Comparison of ENCODE assay signal across 12 cellular contexts in genomic region chr13:111161601-111162600, GRCh38. TPM values are rescaled to one million over a fixed set of nuclear protein-coding genes. Genes with fewer than 3 reads are reported as not detected.
A peak's percentile ranks its signal among the peaks of the same experiment; 100 is the strongest.
DNase-seq lines count a peak whose midpoint lies in the region; ATAC-seq, FAIRE-seq and TF ChIP-seq lines count a peak whose summit lies in the region.
"Had no signal": no experiment of that assay in that cellular context is flagged by ENCODE, and none has a peak within 500 bp of the region (broad histone marks: within the 10 kb centered on the region; RNA-seq: fewer than 3 reads in every experiment).

No MANE protein-coding gene starts in this region.

- H3K4me1 ChIP-seq in CD4-positive, CD25-positive, alpha-beta regulatory T cell (ENCODE audit: control insufficient read depth, insufficient read depth, low read length, poor library complexity, severe bottlenecking), result peaks cover 5% of the 10 kb centered on the region
- H3K4me1 ChIP-seq in body of pancreas, result peaks cover 36% of the 10 kb centered on the region

- peaks cover 37% of the 10 kb centered on the region for H3K36me3 Mint-ChIP-seq in CD4-positive, CD25-positive, alpha-beta regulatory T cell
- peaks cover 41% of the 10 kb centered on the region for H3K36me3 Mint-ChIP-seq in activated naive CD8-positive, alpha-beta T cell treated with anti-CD3 and anti-CD28 coated beads for 36 hours

- no peak for FAIRE-seq in HTR-8/SVneo (lab: Jason Lieb, UNC)
- FAIRE-seq: urothelium cell line had no signal

- peaks cover 20 to 71% (median 57%) of the 10 kb centered on the region in 4 donors for H3K4me1 Mint-ChIP-seq in CD4-positive, CD25-positive, alpha-beta regulatory T cell
- H3K4me1 Mint-ChIP-seq in activated naive CD8-positive, alpha-beta T cell treated with anti-CD3 and anti-CD28 coated beads for 36 hours, result peaks cover 41% of the 10 kb centered on the region

- no peaks in the 10 kb centered on the region for H3K9me3 Mint-ChIP-seq in CD4-positive, CD25-positive, alpha-beta regulatory T cell
- H3K9me3 Mint-ChIP-seq in activated naive CD8-positive, alpha-beta T cell treated with anti-CD3 and anti-CD28 coated beads for 36 hours, result peaks cover 5% of the 10 kb centered on the region

- H3K27ac Mint-ChIP-seq in CD4-positive, CD25-positive, alpha-beta regulatory T cell, result peak overlapping the region in 2 of 3 donors; percentile 52 to 68
- no peak overlapping the region for H3K27ac Mint-ChIP-seq in activated naive CD8-positive, alpha-beta T cell treated with anti-CD3 and anti-CD28 coated beads for 36 hours
- H3K27ac Mint-ChIP-seq: activated T-cell treated with anti-CD3 and anti-CD28 coated beads, Interleukin-2, amount 50 U/mL, for 72 hours had no signal

- TF ChIP-seq POLR2A in body of pancreas (IDR thresholded peaks at IDR 0.05), result no peak

- H3K27me3 Mint-ChIP-seq in CD4-positive, CD25-positive, alpha-beta regulatory T cell, result no peaks in the 10 kb centered on the region
- no peaks in the 10 kb centered on the region for H3K27me3 Mint-ChIP-seq in activated naive CD8-positive, alpha-beta T cell treated with anti-CD3 and anti-CD28 coated beads for 36 hours

- no peak overlapping the region for H3K4me3 ChIP-seq in CD4-positive, CD25-positive, alpha-beta regulatory T cell (ENCODE audit: low read depth, low read length)
- no peak overlapping the region for H3K4me3 ChIP-seq in body of pancreas

- H3K36me3 ChIP-seq in CD4-positive, CD25-positive, alpha-beta regulatory T cell (ENCODE audit: control insufficient read depth, insufficient read depth, low read length), result peaks cover 33% of the 10 kb centered on the region
- H3K36me3 ChIP-seq in body of pancreas (replicated peaks in 1 of 2; ENCODE audit: insufficient read depth in 1 of 2, low read depth in 2 of 2), result no peaks in the 10 kb centered on the region

- intact Hi-C loops in body of pancreas (cut with DNase I), result no loop called here

- no peak for ATAC-seq in CD4-positive, CD25-positive, alpha-beta regulatory T cell (ENCODE audit: low read depth in 2 of 2)
- peak; percentile 54 for ATAC-seq in GM19452 (IDR thresholded peaks at IDR 0.05; ENCODE audit: unreplicated experiment)
- ATAC-seq in HG02884 (IDR thresholded peaks at IDR 0.05; ENCODE audit: unreplicated experiment), result peak; percentile 30
- ATAC-seq in body of pancreas, result no peak
- ATAC-seq: activated T-cell treated with anti-CD3 and anti-CD28 coated beads, Interleukin-2, amount 50 U/mL, for 72 hours; right cardiac atrium had no signal

- no peak overlapping the region for H3K4me3 Mint-ChIP-seq in CD4-positive, CD25-positive, alpha-beta regulatory T cell
- H3K4me3 Mint-ChIP-seq in activated naive CD8-positive, alpha-beta T cell treated with anti-CD3 and anti-CD28 coated beads for 36 hours, result no peak overlapping the region
- H3K4me3 Mint-ChIP-seq: activated T-cell treated with anti-CD3 and anti-CD28 coated beads, Interleukin-2, amount 50 U/mL, for 72 hours had no signal

- H3K9me3 ChIP-seq in CD4-positive, CD25-positive, alpha-beta regulatory T cell (ENCODE audit: control insufficient read depth in 2 of 2, low read length in 2 of 2), result no peaks in the 10 kb centered on the region
- H3K9me3 ChIP-seq in body of pancreas, result no peaks in the 10 kb centered on the region

- no peak for TF ChIP-seq CTCF in body of pancreas (IDR thresholded peaks at IDR 0.05)

- DNase-seq in CD4-positive, CD25-positive, alpha-beta regulatory T cell, result no peak
- DNase-seq in NOMO-1 (lab: John Stamatoyannopoulos, UW; ENCODE audit: unreplicated experiment in 2 of 2) (peak; percentile 11 to 49), body of pancreas (no peak), HTR-8/SVneo (ENCODE audit: insufficient read length, low spot score) (no peak), NCI-H2196 (lab: John Stamatoyannopoulos, UW; ENCODE audit: unreplicated experiment) (no peak)
- no peak for DNase-seq in activated naive CD8-positive, alpha-beta T cell treated with anti-CD3 and anti-CD28 coated beads for 36 hours
- DNase-seq: activated T-cell treated with anti-CD3 and anti-CD28 coated beads, Interleukin-2, amount 50 U/mL, for 72 hours; NCI-H2029; right cardiac atrium had no signal

- H3K27me3 ChIP-seq in CD4-positive, CD25-positive, alpha-beta regulatory T cell (ENCODE audit: control insufficient read depth, insufficient read depth, low read length), result no peaks in the 10 kb centered on the region
- H3K27me3 ChIP-seq in body of pancreas, result no peaks in the 10 kb centered on the region

- 82 to 87% methylated on average over 5 of the region's 5 CpGs for WGBS in body of pancreas, 2 donors

- no peak overlapping the region for H3K27ac ChIP-seq in CD4-positive, CD25-positive, alpha-beta regulatory T cell (ENCODE audit: insufficient read depth, low read length, poor library complexity, severe bottlenecking)
- no peak overlapping the region for H3K27ac ChIP-seq in body of pancreas

RNA-seq across cellular contexts. Expression of gene ARHGEF7, which starts 46.8 kb away (rescaled TPM):
- 84.9 TPM for total RNA-seq in CD4-positive, CD25-positive, alpha-beta regulatory T cell
- polyA plus RNA-seq in CD4-positive, CD25-positive, alpha-beta regulatory T cell, result 10 to 100 TPM in 1 of 4 donors, 1 to 10 TPM in 3; 7.1 to 10.3 (median 9.0) TPM
- 10 to 100 TPM; 27.5 to 81.4 TPM for total RNA-seq in body of pancreas
- 10 to 100 TPM; 46.5 to 46.7 TPM for total RNA-seq in activated naive CD8-positive, alpha-beta T cell treated with anti-CD3 and anti-CD28 coated beads for 36 hours

Comparison
In these comparisons a context has a peak if more than half of its experiments do, and no peak if none do; other contexts are left out.
1. ATAC-seq: peak in GM19452 (single experiment) and HG02884 (single experiment); none in CD4-positive, CD25-positive, alpha-beta regulatory T cell (0 of 2) and body of pancreas (single experiment).
2. DNase-seq: peak in NOMO-1 (2 of 2); none in CD4-positive, CD25-positive, alpha-beta regulatory T cell (0 of 3), body of pancreas (0 of 4), HTR-8/SVneo (single experiment), NCI-H2196 (single experiment) and activated naive CD8-positive, alpha-beta T cell treated with anti-CD3 and anti-CD28 coated beads for 36 hours (single experiment).